10 cellular contexts compared by ENCODE assay signal in genomic region chr12:72272731-72273498, GRCh38. TPM values are rescaled to one million over a fixed set of nuclear protein-coding genes. Genes with fewer than 3 reads are reported as not detected.
DNase-seq lines count a peak whose midpoint lies in the region; ATAC-seq and TF ChIP-seq lines count a peak whose summit lies in the region.
"Had no signal": no experiment of that assay in that cellular context is flagged by ENCODE, and none has a peak within 500 bp of the region (broad histone marks: within the 10 kb centered on the region; RNA-seq: fewer than 3 reads in every experiment).

No MANE protein-coding gene starts in this region.

- TF ChIP-seq CTCF in cardiac fibroblast (IDR thresholded peaks at IDR 0.05; ENCODE audit: low read depth, low read length), result no peak
- no peak for TF ChIP-seq CTCF in testis (IDR thresholded peaks at IDR 0.05)

- intact Hi-C loops in testis (cut with DNase I; ENCODE audit: low total_unique reads), result no loop called here

- H3K4me3 ChIP-seq in cardiac fibroblast (replicated peaks in 1 of 2; ENCODE audit: low read depth in 2 of 2, low read length in 2 of 2), result peak overlapping the region; percentile 13 to 30
- peak overlapping the region; percentile 59 to 73 for H3K4me3 ChIP-seq in testis

- H3K27me3 ChIP-seq in testis, result no peaks in the 10 kb centered on the region

- H3K4me1 ChIP-seq in testis, result no peaks in the 10 kb centered on the region
- H3K4me1 ChIP-seq: BLaER1 had no signal

- no peak for ATAC-seq in GM18520 (IDR thresholded peaks at IDR 0.05; ENCODE audit: unreplicated experiment)

- DNase-seq in NCI-H1092 treated with DMSO at 0.1 percent for 48 hours (lab: John Stamatoyannopoulos, UW) (peak; percentile 2), NCI-H1092 (lab: John Stamatoyannopoulos, UW) (no peak), cardiac fibroblast (ENCODE audit: low read depth in 2 of 2) (no peak), kidney tubule cell (ENCODE audit: low spot score) (peak; percentile 66), testis (peak; percentile 26), putamen (ENCODE audit: low spot score) (no peak), COLO829 (ENCODE audit: low spot score) (no peak)

- H3K27ac ChIP-seq in testis, result peak overlapping the region; percentile 79
- H3K27ac ChIP-seq: BLaER1 had no signal

- no peaks in the 10 kb centered on the region for H3K36me3 ChIP-seq in testis (ENCODE audit: low read depth, missing control alignments)
- H3K36me3 ChIP-seq: BLaER1 had no signal

- no peaks in the 10 kb centered on the region for H3K9me3 ChIP-seq in testis

- TF ChIP-seq POLR2A in testis (IDR thresholded peaks at IDR 0.05), result no peak

- 0% methylated on average over 22 to 50 of the region's 79 CpGs for WGBS in testis, 2 donors

RNA-seq across cellular contexts. Expression of gene TRHDE, which starts 0.7 kb away (rescaled TPM):
- total RNA-seq in testis, result 1 to 10 TPM; 2.8 to 8.5 TPM
- 3.9 TPM for polyA plus RNA-seq in testis (ENCODE audit: insufficient read depth, low read depth, low replicate concordance)
- total RNA-seq: NCI-H460 had no signal

Comparison
In these comparisons a context has a peak if more than half of its experiments do, and no peak if none do; other contexts are left out.
1. DNase-seq: peak in NCI-H1092 treated with DMSO at 0.1 percent for 48 hours (single experiment), kidney tubule cell (single experiment) and testis (single experiment); none in NCI-H1092 (single experiment), cardiac fibroblast (0 of 2), putamen (single experiment) and COLO829 (single experiment).